In the genomic region with DNA sequence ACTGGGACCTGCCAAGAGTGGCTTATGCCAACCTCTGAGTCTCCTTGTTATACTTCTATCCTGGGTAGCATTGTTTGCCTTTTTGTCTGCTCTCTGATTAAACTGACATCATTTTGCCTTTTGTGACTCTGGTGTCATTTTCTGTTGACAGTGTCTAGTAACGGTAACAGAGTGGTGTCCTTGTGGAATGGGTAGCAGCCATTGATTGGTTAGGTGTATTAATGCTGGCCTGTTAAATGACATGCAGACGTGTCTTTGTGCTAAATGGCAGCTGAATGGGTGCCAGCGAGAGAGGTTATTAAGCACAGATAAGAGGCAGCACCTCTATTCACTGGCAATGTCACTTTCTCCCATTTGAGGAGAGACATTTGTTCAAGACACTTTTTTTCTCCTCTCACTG, we compare ENCODE assay signal across 21 cellular contexts.
A peak's percentile ranks its signal among the peaks of the same experiment; 100 is the strongest.
DNase-seq lines count a peak whose midpoint lies in the region; ATAC-seq and TF ChIP-seq lines count a peak whose summit lies in the region.
"Had no signal": no experiment of that assay in that cellular context is flagged by ENCODE, and none has a peak within 500 bp of the region (broad histone marks: within the 10 kb centered on the region; RNA-seq: fewer than 3 reads in every experiment).

No MANE protein-coding gene starts in this region.

- H3K4me2 ChIP-seq in SU-DHL-6 (ENCODE audit: low read depth, low read length, poor library complexity, severe bottlenecking): no peak overlapping the region
- H3K4me2 ChIP-seq: GM23338 had no signal

- no peaks in the 10 kb centered on the region for H3K9me2 ChIP-seq in SU-DHL-6 (replicated peaks; ENCODE audit: insufficient read depth, low read length)

- no peaks in the 10 kb centered on the region for H3K36me3 ChIP-seq in SU-DHL-6 (ENCODE audit: low read length)
- H3K36me3 ChIP-seq: cardiac muscle cell, upper lobe of right lung had no signal

- intact Hi-C loops in Right ventricle myocardium inferior (cut with DNase I) (loop anchor here (2.0 kb wide), 1 partner anchor 1290 kb away; a partner anchor contains a TSS), cardiac septum (cut with DNase I) (no loop called here)

- H3K27ac ChIP-seq in SU-DHL-6 (ENCODE audit: low read depth, low read length): no peak overlapping the region
- H3K27ac ChIP-seq: cardiac muscle cell, upper lobe of right lung had no signal

- peak overlapping the region; percentile 44 for H2AFZ ChIP-seq in SU-DHL-6 (ENCODE audit: low read depth, low read length, severe bottlenecking)
- H2AFZ ChIP-seq: GM23338 had no signal

- H3K9me3 ChIP-seq in SU-DHL-6 (ENCODE audit: insufficient read depth, low read length): no peaks in the 10 kb centered on the region
- H3K9me3 ChIP-seq: Caco-2, upper lobe of right lung had no signal

- DNase-seq in Right ventricle myocardium inferior (ENCODE audit: missing footprints): peak; percentile 37
- DNase-seq in cardiac septum (ENCODE audit: low spot score): no peak
- DNase-seq in NCI-H2107 treated with DMSO at 0.1 percent for 48 hours (lab: John Stamatoyannopoulos, UW; ENCODE audit: unreplicated experiment): peak; percentile 61
- no peak for DNase-seq in germinal center (ENCODE audit: low spot score)
- DNase-seq in HuH-7.5 (ENCODE audit: low spot score): no peak
- no peak for DNase-seq in NCI-H226
- DNase-seq: activated CD4-positive, alpha-beta T cell treated with anti-CD3 and anti-CD28 coated beads for 4 hours; activated naive CD4-positive, alpha-beta T cell treated with anti-CD3 and anti-CD28 coated beads, Interleukin-2, amount 10 ng/mL, durations not matched to agents 7 days and 5 days; amygdala; Caco-2; EL; left colon; midbrain; NCI-H187 treated with DMSO at 0.1 percent for 48 hours; PC-3; T-helper 1 cell; upper lobe of right lung had no signal

- no peak for TF ChIP-seq CTCF in SU-DHL-6 (IDR thresholded peaks at IDR 0.05; ENCODE audit: insufficient read depth, low read length, poor library complexity, severe bottlenecking)

- H3K9ac ChIP-seq in SU-DHL-6 (ENCODE audit: low read length): no peak overlapping the region

- H4K20me1 ChIP-seq in SU-DHL-6 (ENCODE audit: low read depth, low read length): no peaks in the 10 kb centered on the region

- no peaks in the 10 kb centered on the region for H3K79me2 ChIP-seq in SU-DHL-6 (ENCODE audit: insufficient read depth, low read length)

- no peaks in the 10 kb centered on the region for H3K27me3 ChIP-seq in SU-DHL-6 (ENCODE audit: low read length)
- H3K27me3 ChIP-seq: cardiac muscle cell, upper lobe of right lung had no signal

- ATAC-seq in Right ventricle myocardium inferior (peak; percentile 82), HG03571 (IDR thresholded peaks at IDR 0.05; ENCODE audit: unreplicated experiment) (no peak)
- ATAC-seq: GM23338, left colon, PC-3, upper lobe of right lung had no signal

- no peak overlapping the region for H3K4me3 ChIP-seq in SU-DHL-6 (ENCODE audit: insufficient read depth, low read length, poor library complexity, severe bottlenecking)
- H3K4me3 ChIP-seq: cardiac muscle cell, GM23338, upper lobe of right lung had no signal

- no peaks in the 10 kb centered on the region for H3F3A ChIP-seq in SU-DHL-6 (ENCODE audit: insufficient read depth)

Comparison
In these comparisons a context has a peak if more than half of its experiments do, and no peak if none do; other contexts are left out.
1. DNase-seq: peak in Right ventricle myocardium inferior (single experiment) and NCI-H2107 treated with DMSO at 0.1 percent for 48 hours (single experiment); none in cardiac septum (single experiment), germinal center (single experiment), HuH-7.5 (single experiment) and NCI-H226 (single experiment).